Comparison of ENCODE assay signal across 34 cellular contexts in genomic region chr18:36269157-36269556, GRCh38.
"Had no signal": no experiment of that assay in that cellular context is flagged by ENCODE, and none has a peak within 500 bp of the region (broad histone marks: within the 10 kb centered on the region; RNA-seq: fewer than 3 reads in every experiment).

No MANE protein-coding gene starts in this region.

- DNase-seq: Karpas-422, Kasumi-1, MG63, MM.1S, MV-4-11, NCI-H1048, NCI-H1092, NCI-H1092 treated with DMSO at 0.1 percent for 48 hours, NCI-H1105, NCI-H1105 treated with DMSO at 0.1 percent for 48 hours, NCI-H1417, NCI-H1417 treated with DMSO at 0.1 percent for 48 hours, NCI-H1436, NCI-H1436 treated with DMSO at 0.1 percent for 48 hours, NCI-H146, NCI-H1694, NCI-H1694 treated with DMSO at 0.1 percent for 48 hours, NCI-H187, NCI-H187 treated with DMSO at 0.1 percent for 48 hours, NCI-H1930, NCI-H2029, NCI-H2029 treated with DMSO at 0.1 percent for 48 hours, NCI-H2081, NCI-H2081 treated with DMSO at 0.1 percent for 48 hours, NCI-H2107, NCI-H2171, NCI-H2171 treated with DMSO at 0.1 percent for 48 hours, NCI-H2227 treated with DMSO at 0.1 percent for 48 hours, NCI-H226, NCI-H345, NCI-H446, NCI-H446 treated with DMSO at 0.1 percent for 48 hours, NCI-H510A treated with DMSO at 0.1 percent for 48 hours, NCI-H524 had no signal

- H3K27me3 ChIP-seq: MG63 had no signal

- H3K4me3 ChIP-seq: MG63 had no signal

- H3K9me3 ChIP-seq: MG63 had no signal
